In genomic region chr7:117084286-117084685, GRCh38 we compare ENCODE assay signal across 19 cellular contexts.
DNase-seq lines count a peak whose midpoint lies in the region; ATAC-seq and TF ChIP-seq lines count a peak whose summit lies in the region.
"Had no signal": no experiment of that assay in that cellular context is flagged by ENCODE, and none has a peak within 500 bp of the region (broad histone marks: within the 10 kb centered on the region; RNA-seq: fewer than 3 reads in every experiment).

No MANE protein-coding gene starts in this region.

- TF ChIP-seq CTCF in endothelial cell (IDR thresholded peaks at IDR 0.05; ENCODE audit: unreplicated experiment) = no peak
- no peak for TF ChIP-seq CTCF in osteocyte (IDR thresholded peaks at IDR 0.05)
- TF ChIP-seq CTCF in vagina (IDR thresholded peaks at IDR 0.05) = no peak

- H3K36me3 Mint-ChIP-seq in endothelial cell (ENCODE audit: low read depth, unreplicated experiment) = no peaks in the 10 kb centered on the region
- peaks cover 3% of the 10 kb centered on the region for H3K36me3 Mint-ChIP-seq in osteocyte (ENCODE audit: unreplicated experiment)
- no peaks in the 10 kb centered on the region for H3K36me3 Mint-ChIP-seq in stimulated activated memory B cell treated with anti-CD40 and anti-IgM and Interleukin-4, amounts not matched to agents 10 μg/mL and 1 μg/mL and 100 μg/mL, for 72 hours

- no peak overlapping the region for H3K4me3 ChIP-seq in vagina
- H3K4me3 ChIP-seq: GM23338, MG63, PC-9 had no signal

- H3K27ac ChIP-seq in vagina = no peak overlapping the region
- H3K27ac ChIP-seq: 22Rv1, PC-9 had no signal

- H3K27me3 Mint-ChIP-seq in endothelial cell (ENCODE audit: unreplicated experiment) = no peaks in the 10 kb centered on the region
- H3K27me3 Mint-ChIP-seq in osteocyte (ENCODE audit: unreplicated experiment) = no peaks in the 10 kb centered on the region
- no peaks in the 10 kb centered on the region for H3K27me3 Mint-ChIP-seq in stimulated activated memory B cell treated with anti-CD40 and anti-IgM and Interleukin-4, amounts not matched to agents 10 μg/mL and 1 μg/mL and 100 μg/mL, for 72 hours
- H3K27me3 Mint-ChIP-seq: B cell; CD4-positive, alpha-beta T cell had no signal

- peaks cover 22% of the 10 kb centered on the region for H3K4me1 ChIP-seq in vagina

- ATAC-seq in stimulated activated memory B cell treated with anti-CD40 and anti-IgM and Interleukin-4, amounts not matched to agents 10 μg/mL and 1 μg/mL and 100 μg/mL, for 72 hours = no peak
- ATAC-seq: GM23338 had no signal

- DNase-seq in DMS 273 (lab: John Stamatoyannopoulos, UW; ENCODE audit: unreplicated experiment) (peak; percentile 44), DMS 273 treated with DMSO at 0.1 percent for 48 hours (lab: John Stamatoyannopoulos, UW) (no peak), NCI-H69 (lab: John Stamatoyannopoulos, UW) (peak; percentile 53), endothelial cell (ENCODE audit: low spot score) (no peak), osteocyte (ENCODE audit: extremely low spot score, unreplicated experiment) (no peak), vagina (ENCODE audit: extremely low spot score in 2 of 2) (no peak), GDM1 (lab: John Stamatoyannopoulos, UW) (no peak)
- DNase-seq: CD4-positive, alpha-beta T cell; KBM-7; MG63; NCI-H1092; NCI-H146; NCI-H446 treated with DMSO at 0.1 percent for 48 hours; NCI-H774 had no signal

- no peaks in the 10 kb centered on the region for H3K9me3 ChIP-seq in vagina
- H3K9me3 ChIP-seq: MG63 had no signal

- H3K27ac Mint-ChIP-seq in endothelial cell (ENCODE audit: unreplicated experiment) (peak overlapping the region; percentile 26), osteocyte (ENCODE audit: unreplicated experiment) (peak overlapping the region; percentile 21)
- no peak overlapping the region for H3K27ac Mint-ChIP-seq in stimulated activated memory B cell treated with anti-CD40 and anti-IgM and Interleukin-4, amounts not matched to agents 10 μg/mL and 1 μg/mL and 100 μg/mL, for 72 hours
- H3K27ac Mint-ChIP-seq: B cell; CD4-positive, alpha-beta T cell; GM23338 had no signal

- H3K4me1 Mint-ChIP-seq in endothelial cell (ENCODE audit: unreplicated experiment) (peaks cover 32% of the 10 kb centered on the region), osteocyte (ENCODE audit: unreplicated experiment) (peaks cover 47% of the 10 kb centered on the region)
- H3K4me1 Mint-ChIP-seq in stimulated activated memory B cell treated with anti-CD40 and anti-IgM and Interleukin-4, amounts not matched to agents 10 μg/mL and 1 μg/mL and 100 μg/mL, for 72 hours = peaks cover 29% of the 10 kb centered on the region

- no peaks in the 10 kb centered on the region for H3K36me3 ChIP-seq in vagina
- H3K36me3 ChIP-seq: MG63 had no signal

- H3K9me3 Mint-ChIP-seq in endothelial cell (ENCODE audit: unreplicated experiment) = no peaks in the 10 kb centered on the region
- H3K9me3 Mint-ChIP-seq in osteocyte (ENCODE audit: unreplicated experiment) = no peaks in the 10 kb centered on the region
- no peaks in the 10 kb centered on the region for H3K9me3 Mint-ChIP-seq in stimulated activated memory B cell treated with anti-CD40 and anti-IgM and Interleukin-4, amounts not matched to agents 10 μg/mL and 1 μg/mL and 100 μg/mL, for 72 hours
- H3K9me3 Mint-ChIP-seq: CD4-positive, alpha-beta T cell; GM23338 had no signal

- H3K4me3 Mint-ChIP-seq in endothelial cell (ENCODE audit: unreplicated experiment) = no peak overlapping the region
- no peak overlapping the region for H3K4me3 Mint-ChIP-seq in osteocyte (ENCODE audit: unreplicated experiment)
- H3K4me3 Mint-ChIP-seq in stimulated activated memory B cell treated with anti-CD40 and anti-IgM and Interleukin-4, amounts not matched to agents 10 μg/mL and 1 μg/mL and 100 μg/mL, for 72 hours = no peak overlapping the region
- H3K4me3 Mint-ChIP-seq: B cell; CD4-positive, alpha-beta T cell; GM23338 had no signal

- no peak for TF ChIP-seq POLR2A in vagina (IDR thresholded peaks at IDR 0.05)

- intact Hi-C loops in vagina (cut with DNase I) = no loop called here

- H3K27me3 ChIP-seq in vagina = no peaks in the 10 kb centered on the region
- H3K27me3 ChIP-seq: MG63 had no signal

Comparison
In these comparisons a context has a peak if more than half of its experiments do, and no peak if none do; other contexts are left out.
1. DNase-seq: peak in DMS 273 (single experiment) and NCI-H69 (single experiment); none in DMS 273 treated with DMSO at 0.1 percent for 48 hours (single experiment), endothelial cell (single experiment), osteocyte (single experiment), vagina (0 of 2) and GDM1 (single experiment).